ENCODE assay signal across 21 cellular contexts in the genomic region with DNA sequence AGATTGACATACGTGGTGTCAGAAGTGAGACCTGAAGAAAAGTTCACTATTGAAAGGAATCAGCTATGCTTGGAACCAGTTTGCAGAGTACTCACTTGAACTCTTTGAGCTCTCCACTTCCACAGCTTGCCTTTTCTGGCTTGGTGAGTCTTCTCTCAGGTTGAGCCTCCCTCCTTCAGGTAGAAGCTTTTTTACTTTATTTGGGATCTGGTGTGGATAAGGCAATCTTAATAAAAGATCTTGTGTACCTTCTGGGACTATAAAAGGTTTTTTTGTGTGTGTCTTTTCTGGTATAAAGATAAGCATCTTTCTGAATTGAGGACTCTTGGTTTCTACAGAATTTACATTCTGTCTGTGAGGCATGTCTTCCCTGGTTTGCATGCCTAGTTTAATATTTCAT. TPM values are rescaled to one million over a fixed set of nuclear protein-coding genes. Genes with fewer than 3 reads are reported as not detected.
A peak's percentile ranks its signal among the peaks of the same experiment; 100 is the strongest.
DNase-seq lines count a peak whose midpoint lies in the region; TF ChIP-seq lines count a peak whose summit lies in the region.
"Had no signal": no experiment of that assay in that cellular context is flagged by ENCODE, and none has a peak within 500 bp of the region (broad histone marks: within the 10 kb centered on the region; RNA-seq: fewer than 3 reads in every experiment).

No MANE protein-coding gene starts in this region.

- intact Hi-C loops in prostate gland (cut with DNase I): no loop called here

- DNase-seq in LNCaP clone FGC (ENCODE audit: low read depth) (peak; percentile 83), prostate gland (ENCODE audit: low spot score) (peak; percentile 18), occipital lobe (lab: John Stamatoyannopoulos, UW) (no peak), RKO (ENCODE audit: low spot score) (no peak)
- DNase-seq: 8988T; ACHN; BE2C; C1 segment of cervical spinal cord; CD4-positive, alpha-beta memory T cell; CD4-positive, CD25-positive, alpha-beta regulatory T cell; CD8-positive, alpha-beta memory T cell; COR-L47; DMS153; DMS53; DMS79; DND-41; EL; GDM1 had no signal

- no peaks in the 10 kb centered on the region for H3K36me3 ChIP-seq in prostate gland
- H3K36me3 ChIP-seq: BE2C, BLaER1 had no signal

- 50% methylated on average over 1 of the region's 1 CpG for WGBS in prostate gland

- H3K27me3 ChIP-seq in prostate gland (replicated peaks; ENCODE audit: insufficient read depth): no peaks in the 10 kb centered on the region
- H3K27me3 ChIP-seq: BE2C, BLaER1 had no signal

- TF ChIP-seq POLR2A in prostate gland (IDR thresholded peaks at IDR 0.05): no peak

- H3K4me1 ChIP-seq in prostate gland (replicated peaks): no peaks in the 10 kb centered on the region
- H3K4me1 ChIP-seq: BE2C had no signal

- no peaks in the 10 kb centered on the region for H3K9me3 ChIP-seq in prostate gland
- H3K9me3 ChIP-seq: BE2C had no signal

- no peak for TF ChIP-seq CTCF in LNCaP clone FGC (IDR thresholded peaks at IDR 0.05; ENCODE audit: control insufficient read depth, extremely low read depth, insufficient read depth)
- no peak for TF ChIP-seq CTCF in VCaP (conservative IDR thresholded peaks at IDR 0.05)
- TF ChIP-seq CTCF in prostate gland (IDR thresholded peaks at IDR 0.05): no peak

- peak overlapping the region; percentile 94 for H3K27ac ChIP-seq in VCaP
- no peak overlapping the region for H3K27ac ChIP-seq in prostate gland
- H3K27ac ChIP-seq: BLaER1 had no signal

- H3K4me3 ChIP-seq in LNCaP clone FGC (ENCODE audit: low read depth, low read length) (no peak overlapping the region), prostate gland (no peak overlapping the region)
- H3K4me3 ChIP-seq: BLaER1, GM12878 had no signal

RNA-seq across cellular contexts. Expression of gene CPLANE1, which starts 5.4 kb away (rescaled TPM):
- total RNA-seq in prostate gland (10 to 100 TPM; 17.2 to 27.8 TPM), occipital lobe (65.4 TPM)

Comparison
In these comparisons a context has a peak if more than half of its experiments do, and no peak if none do; other contexts are left out.
1. DNase-seq: peak in LNCaP clone FGC (single experiment) and prostate gland (single experiment); none in occipital lobe (single experiment) and RKO (single experiment).